ENCODE assay signal across 9 cellular contexts in genomic region chr10:17249820-17250219, GRCh38. TPM values are rescaled to one million over a fixed set of nuclear protein-coding genes. Genes with fewer than 3 reads are reported as not detected.
DNase-seq lines count a peak whose midpoint lies in the region; ATAC-seq, FAIRE-seq and TF ChIP-seq lines count a peak whose summit lies in the region.
"Had no signal": no experiment of that assay in that cellular context is flagged by ENCODE, and none has a peak within 500 bp of the region (broad histone marks: within the 10 kb centered on the region; RNA-seq: fewer than 3 reads in every experiment).

No MANE protein-coding gene starts in this region.

- H3K36me3 Mint-ChIP-seq in activated CD8-positive, alpha-beta T cell treated with anti-CD3 and anti-CD28 coated beads for 36 hours (ENCODE audit: low read depth) = no peaks in the 10 kb centered on the region
- H3K36me3 Mint-ChIP-seq in activated CD8-positive, alpha-beta T cell treated with anti-CD3 and anti-CD28 coated beads, Interleukin-2, amount 10 ng/mL, durations not matched to agents 7 days and 5 days (ENCODE audit: low read depth) = peaks cover 4% of the 10 kb centered on the region
- no peaks in the 10 kb centered on the region for H3K36me3 Mint-ChIP-seq in stimulated activated effector memory CD8-positive, alpha-beta T cell treated with anti-CD3 and anti-CD28 coated beads, Interleukin-12 subunit alpha, Interleukin-12 subunit beta, amount 100 ng/mL, for 72 hours

- no peaks in the 10 kb centered on the region for H3K79me2 ChIP-seq in OCI-LY3 (ENCODE audit: low read length)

- FAIRE-seq in GM19239 (lab: Jason Lieb, UNC) = no peak

- intact Hi-C loops in activated CD8-positive, alpha-beta T cell treated with anti-CD3 and anti-CD28 coated beads for 36 hours (cut with micrococcal nuclease) = no loop called here

- H3K4me3 Mint-ChIP-seq in activated CD8-positive, alpha-beta T cell treated with anti-CD3 and anti-CD28 coated beads for 36 hours = no peak overlapping the region
- no peak overlapping the region for H3K4me3 Mint-ChIP-seq in activated CD8-positive, alpha-beta T cell treated with anti-CD3 and anti-CD28 coated beads, Interleukin-2, amount 10 ng/mL, durations not matched to agents 7 days and 5 days
- H3K4me3 Mint-ChIP-seq in stimulated activated effector memory CD8-positive, alpha-beta T cell treated with anti-CD3 and anti-CD28 coated beads, Interleukin-12 subunit alpha, Interleukin-12 subunit beta, amount 100 ng/mL, for 72 hours = no peak overlapping the region

- no peak overlapping the region for H3K27ac ChIP-seq in OCI-LY3 (ENCODE audit: low read length)

- TF ChIP-seq CTCF in activated CD8-positive, alpha-beta T cell treated with anti-CD3 and anti-CD28 coated beads for 36 hours (IDR thresholded peaks at IDR 0.05) = peak; percentile 59
- TF ChIP-seq CTCF in OCI-LY3 (IDR thresholded peaks at IDR 0.05; ENCODE audit: low read depth, low read length) = peak; percentile 30
- TF ChIP-seq CTCF in epithelial cell of proximal tubule (conservative IDR thresholded peaks at IDR 0.05; ENCODE audit: low read depth, low read length) = peak; percentile 65

- no peaks in the 10 kb centered on the region for H3K27me3 Mint-ChIP-seq in activated CD8-positive, alpha-beta T cell treated with anti-CD3 and anti-CD28 coated beads for 36 hours
- H3K27me3 Mint-ChIP-seq in activated CD8-positive, alpha-beta T cell treated with anti-CD3 and anti-CD28 coated beads, Interleukin-2, amount 10 ng/mL, durations not matched to agents 7 days and 5 days (ENCODE audit: low read depth) = no peaks in the 10 kb centered on the region

- H3K4me1 ChIP-seq in OCI-LY3 (ENCODE audit: low read length) = no peaks in the 10 kb centered on the region

- no peaks in the 10 kb centered on the region for H3K9me3 ChIP-seq in OCI-LY3 (ENCODE audit: insufficient read depth, low read length)

- no peak overlapping the region for H3K4me2 ChIP-seq in OCI-LY3 (ENCODE audit: low read length)

- H3K9me3 Mint-ChIP-seq in activated CD8-positive, alpha-beta T cell treated with anti-CD3 and anti-CD28 coated beads for 36 hours = no peaks in the 10 kb centered on the region
- H3K9me3 Mint-ChIP-seq in activated CD8-positive, alpha-beta T cell treated with anti-CD3 and anti-CD28 coated beads, Interleukin-2, amount 10 ng/mL, durations not matched to agents 7 days and 5 days (ENCODE audit: insufficient read depth) = no peaks in the 10 kb centered on the region
- peaks cover 5% of the 10 kb centered on the region for H3K9me3 Mint-ChIP-seq in stimulated activated effector memory CD8-positive, alpha-beta T cell treated with anti-CD3 and anti-CD28 coated beads, Interleukin-12 subunit alpha, Interleukin-12 subunit beta, amount 100 ng/mL, for 72 hours

- no peak overlapping the region for H2AFZ ChIP-seq in OCI-LY3 (ENCODE audit: low read depth, low read length)

- no peak for DNase-seq in activated CD8-positive, alpha-beta T cell treated with anti-CD3 and anti-CD28 coated beads for 36 hours
- no peak for DNase-seq in activated CD8-positive, alpha-beta T cell treated with anti-CD3 and anti-CD28 coated beads, Interleukin-2, amount 10 ng/mL, durations not matched to agents 7 days and 5 days
- DNase-seq in epithelial cell of proximal tubule (ENCODE audit: low read depth) = no peak
- DNase-seq in stimulated activated effector memory CD8-positive, alpha-beta T cell treated with anti-CD3 and anti-CD28 coated beads, Interleukin-12 subunit alpha, Interleukin-12 subunit beta, amount 100 ng/mL, for 72 hours (ENCODE audit: low spot score in 2 of 2) = no peak
- DNase-seq in NCI-H128 (lab: John Stamatoyannopoulos, UW; ENCODE audit: unreplicated experiment) = no peak
- DNase-seq in GM19239 (ENCODE audit: insufficient read length, low spot score) = no peak
- DNase-seq: Karpas-422 had no signal

- peak; percentile 82 for ATAC-seq in activated CD8-positive, alpha-beta T cell treated with anti-CD3 and anti-CD28 coated beads for 36 hours
- ATAC-seq in activated CD8-positive, alpha-beta T cell treated with anti-CD3 and anti-CD28 coated beads, Interleukin-2, amount 10 ng/mL, durations not matched to agents 7 days and 5 days = no peak
- ATAC-seq in stimulated activated effector memory CD8-positive, alpha-beta T cell treated with anti-CD3 and anti-CD28 coated beads, Interleukin-12 subunit alpha, Interleukin-12 subunit beta, amount 100 ng/mL, for 72 hours = peak; percentile 59
- no peak for ATAC-seq in GM21576 (IDR thresholded peaks at IDR 0.05; ENCODE audit: unreplicated experiment)

- POLR2A ChIA-PET in activated CD8-positive, alpha-beta T cell treated with anti-CD3 and anti-CD28 coated beads for 36 hours (lab: Charles Lee) = no interaction called here
- POLR2A ChIA-PET in activated CD8-positive, alpha-beta T cell treated with anti-CD3 and anti-CD28 coated beads, Interleukin-2, amount 10 ng/mL, durations not matched to agents 7 days and 5 days (lab: Charles Lee) = interaction anchor here (0.5 to 0.9 kb wide), 2 partner anchors 111 to 358 kb away, joined by 3 to 8 read pairs; no protein-coding TSS in a partner anchor

- no peaks in the 10 kb centered on the region for H3K27me3 ChIP-seq in OCI-LY3 (ENCODE audit: low read depth, low read length)

- H3K36me3 ChIP-seq in OCI-LY3 (replicated peaks; ENCODE audit: low read depth, low read length) = no peaks in the 10 kb centered on the region

- CTCF ChIA-PET in activated CD8-positive, alpha-beta T cell treated with anti-CD3 and anti-CD28 coated beads for 36 hours (lab: Charles Lee) = interaction anchor here (1.0 kb wide), 1 partner anchor 413 kb away, joined by 4 read pairs; no protein-coding TSS in a partner anchor
- CTCF ChIA-PET in activated CD8-positive, alpha-beta T cell treated with anti-CD3 and anti-CD28 coated beads, Interleukin-2, amount 10 ng/mL, durations not matched to agents 7 days and 5 days (lab: Charles Lee) = interaction anchor here (1.0 kb wide), 1 partner anchor 415 kb away, joined by 3 read pairs; no protein-coding TSS in a partner anchor

- H3K9ac ChIP-seq in OCI-LY3 (ENCODE audit: low read length) = no peak overlapping the region

- no peak overlapping the region for H3K27ac Mint-ChIP-seq in activated CD8-positive, alpha-beta T cell treated with anti-CD3 and anti-CD28 coated beads for 36 hours
- no peak overlapping the region for H3K27ac Mint-ChIP-seq in activated CD8-positive, alpha-beta T cell treated with anti-CD3 and anti-CD28 coated beads, Interleukin-2, amount 10 ng/mL, durations not matched to agents 7 days and 5 days
- no peak overlapping the region for H3K27ac Mint-ChIP-seq in stimulated activated effector memory CD8-positive, alpha-beta T cell treated with anti-CD3 and anti-CD28 coated beads, Interleukin-12 subunit alpha, Interleukin-12 subunit beta, amount 100 ng/mL, for 72 hours

- no peaks in the 10 kb centered on the region for H4K20me1 ChIP-seq in OCI-LY3 (ENCODE audit: insufficient read depth, low read length)

- H3K4me1 Mint-ChIP-seq in activated CD8-positive, alpha-beta T cell treated with anti-CD3 and anti-CD28 coated beads for 36 hours (ENCODE audit: low read depth) = no peaks in the 10 kb centered on the region
- H3K4me1 Mint-ChIP-seq in activated CD8-positive, alpha-beta T cell treated with anti-CD3 and anti-CD28 coated beads, Interleukin-2, amount 10 ng/mL, durations not matched to agents 7 days and 5 days (ENCODE audit: low read depth) = peaks cover 3% of the 10 kb centered on the region
- no peaks in the 10 kb centered on the region for H3K4me1 Mint-ChIP-seq in stimulated activated effector memory CD8-positive, alpha-beta T cell treated with anti-CD3 and anti-CD28 coated beads, Interleukin-12 subunit alpha, Interleukin-12 subunit beta, amount 100 ng/mL, for 72 hours

- H3K4me3 ChIP-seq in OCI-LY3 (ENCODE audit: low read length) = no peak overlapping the region
- H3K4me3 ChIP-seq in epithelial cell of proximal tubule (ENCODE audit: low read depth, low read length) = no peak overlapping the region

RNA-seq across cellular contexts. Expression of gene VIM, which starts 21.8 kb away (rescaled TPM):
- total RNA-seq in activated CD8-positive, alpha-beta T cell treated with anti-CD3 and anti-CD28 coated beads for 36 hours = 100 to 1,000 TPM; 590 to 602 TPM
- 1,000 to 10,000 TPM; 2,550 to 2,568 TPM for total RNA-seq in activated CD8-positive, alpha-beta T cell treated with anti-CD3 and anti-CD28 coated beads, Interleukin-2, amount 10 ng/mL, durations not matched to agents 7 days and 5 days
- 4,845 and 5,023 TPM in 2 replicates for total RNA-seq in epithelial cell of proximal tubule

RNA-seq across cellular contexts. Expression of gene TRDMT1, which starts 48.3 kb away (rescaled TPM):
- total RNA-seq in activated CD8-positive, alpha-beta T cell treated with anti-CD3 and anti-CD28 coated beads for 36 hours = 1 to 10 TPM; 4.4 to 4.5 TPM
- total RNA-seq in activated CD8-positive, alpha-beta T cell treated with anti-CD3 and anti-CD28 coated beads, Interleukin-2, amount 10 ng/mL, durations not matched to agents 7 days and 5 days = 10 to 100 TPM; 11.6 to 13.6 TPM
- total RNA-seq in epithelial cell of proximal tubule = 3.1 and 4.6 TPM in 2 replicates

Comparison
In these comparisons a context has a peak if more than half of its experiments do, and no peak if none do; other contexts are left out.
1. ATAC-seq: peak in activated CD8-positive, alpha-beta T cell treated with anti-CD3 and anti-CD28 coated beads for 36 hours (single experiment) and stimulated activated effector memory CD8-positive, alpha-beta T cell treated with anti-CD3 and anti-CD28 coated beads, Interleukin-12 subunit alpha, Interleukin-12 subunit beta, amount 100 ng/mL, for 72 hours (single experiment); none in activated CD8-positive, alpha-beta T cell treated with anti-CD3 and anti-CD28 coated beads, Interleukin-2, amount 10 ng/mL, durations not matched to agents 7 days and 5 days (single experiment) and GM21576 (single experiment).
2. Peak in every context shown above with its lines, with median percentiles within 50 percentile points of each other: CTCF ChIP-seq.